Comparison of ENCODE assay signal across 10 cellular contexts in the genomic region with DNA sequence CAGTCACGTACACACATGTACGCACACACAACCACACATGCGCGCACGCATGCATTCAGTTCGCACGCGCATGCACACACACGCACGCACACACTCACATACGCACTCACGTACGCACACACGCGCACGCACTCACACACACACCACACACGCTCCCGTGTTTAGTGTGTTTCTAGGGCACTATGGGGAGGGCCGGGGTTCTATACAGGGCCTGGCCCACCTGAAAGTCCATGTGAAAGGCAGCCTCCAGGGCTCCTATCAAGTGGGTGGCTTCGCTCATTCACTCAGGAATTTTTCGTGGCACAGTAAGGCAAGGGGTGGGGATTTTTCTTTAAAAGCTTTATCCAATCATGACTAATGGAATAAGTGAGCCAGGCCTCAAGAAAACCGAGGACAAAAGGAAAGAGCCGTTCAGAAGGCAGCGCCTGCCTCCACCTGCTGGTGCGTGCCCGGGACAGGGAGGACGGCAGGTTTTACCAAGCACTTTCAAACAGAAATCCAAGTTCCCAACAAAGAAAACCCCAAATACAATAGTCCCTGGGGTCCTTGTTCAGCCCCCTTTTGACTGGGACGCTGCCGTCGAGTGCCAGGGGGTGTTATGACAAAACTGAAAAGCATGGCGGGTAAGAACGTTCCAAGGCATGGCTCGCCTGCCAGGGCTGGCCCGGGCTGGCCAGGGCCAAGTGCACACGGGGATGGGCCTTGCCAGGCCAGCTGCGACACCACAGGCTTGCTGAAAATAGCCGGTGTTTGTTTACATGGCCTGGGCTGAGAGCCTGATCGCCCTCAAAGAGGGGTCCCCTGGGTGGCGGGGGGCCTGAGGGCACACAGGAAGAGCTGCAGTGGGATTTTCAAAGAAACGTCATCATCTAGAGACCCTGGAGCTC.
DNase-seq lines count a peak whose midpoint lies in the region; ATAC-seq and TF ChIP-seq lines count a peak whose summit lies in the region.
"Had no signal": no experiment of that assay in that cellular context is flagged by ENCODE, and none has a peak within 500 bp of the region (broad histone marks: within the 10 kb centered on the region; RNA-seq: fewer than 3 reads in every experiment).

No MANE protein-coding gene starts in this region.

- peak overlapping the region; percentile 18 for H3K4me3 Mint-ChIP-seq in glutamatergic neuron (ENCODE audit: unreplicated experiment)
- H3K4me3 Mint-ChIP-seq in activated CD4-positive, alpha-beta memory T cell treated with anti-CD3 and anti-CD28 coated beads, Interleukin-2, amount 10 ng/mL, durations not matched to agents 7 days and 5 days: no peak overlapping the region
- H3K4me3 Mint-ChIP-seq: naive B cell had no signal

- CTCF ChIA-PET in RWPE1 (lab: Yijun Ruan, JAX): interaction anchor here (0.5 to 1.0 kb wide), 3 partner anchors 133 to 787 kb away, joined by 3 to 4 read pairs (median 4); no protein-coding TSS in a partner anchor
- CTCF ChIA-PET in activated CD4-positive, alpha-beta memory T cell treated with anti-CD3 and anti-CD28 coated beads, Interleukin-2, amount 10 ng/mL, durations not matched to agents 7 days and 5 days (lab: Charles Lee): interaction anchor here (0.6 to 1.2 kb wide), 2 partner anchors 15 to 23 kb away, joined by 3 read pairs; no protein-coding TSS in a partner anchor

- DNase-seq in DMS79 treated with DMSO at 0.1 percent for 48 hours (lab: John Stamatoyannopoulos, UW): peak; percentile 68
- DNase-seq in RWPE1 (ENCODE audit: low spot score): peak; percentile 64
- DNase-seq in glutamatergic neuron: peak; percentile 54
- peak; percentile 78 to 93 for DNase-seq in psoas muscle
- DNase-seq in HuH-7 (ENCODE audit: low spot score): no peak
- DNase-seq in activated CD4-positive, alpha-beta memory T cell treated with anti-CD3 and anti-CD28 coated beads, Interleukin-2, amount 10 ng/mL, durations not matched to agents 7 days and 5 days: no peak
- DNase-seq: naive B cell; stimulated activated naive CD8-positive, alpha-beta T cell treated with anti-CD3 and anti-CD28 coated beads, Interleukin-15, Interleukin-2, amounts not matched to agents 100 U/mL and 50 U/mL, for 24 hours had no signal

- H3K9me3 Mint-ChIP-seq in glutamatergic neuron (ENCODE audit: unreplicated experiment): peaks cover 11% of the 10 kb centered on the region
- no peaks in the 10 kb centered on the region for H3K9me3 Mint-ChIP-seq in activated CD4-positive, alpha-beta memory T cell treated with anti-CD3 and anti-CD28 coated beads, Interleukin-2, amount 10 ng/mL, durations not matched to agents 7 days and 5 days
- H3K9me3 Mint-ChIP-seq: naive B cell had no signal

- POLR2A ChIA-PET in RWPE1 (lab: Yijun Ruan, JAX; ENCODE audit: low non-redundant PET): no interaction called here
- POLR2A ChIA-PET in activated CD4-positive, alpha-beta memory T cell treated with anti-CD3 and anti-CD28 coated beads, Interleukin-2, amount 10 ng/mL, durations not matched to agents 7 days and 5 days (lab: Charles Lee): interaction anchor here (0.8 to 5.3 kb wide), 4 partner anchors 13 to 32 kb away, joined by 4 to 41 read pairs (median 6); no protein-coding TSS in a partner anchor

- TF ChIP-seq CTCF in RWPE1 (conservative IDR thresholded peaks at IDR 0.05; ENCODE audit: low read depth): no peak
- TF ChIP-seq CTCF in glutamatergic neuron (IDR thresholded peaks at IDR 0.05; ENCODE audit: partially characterized antibody, unreplicated experiment): no peak
- no peak for TF ChIP-seq CTCF in psoas muscle (IDR thresholded peaks at IDR 0.05)

- H3K4me1 ChIP-seq in psoas muscle: peaks cover 92% of the 10 kb centered on the region

- WGBS in psoas muscle, 3 donors: 60 to 71% (median 63%) methylated on average over 40 of the region's 40 CpGs

- H3K4me1 Mint-ChIP-seq in glutamatergic neuron (ENCODE audit: low read depth, unreplicated experiment): peaks cover 69% of the 10 kb centered on the region
- peaks cover 71% of the 10 kb centered on the region for H3K4me1 Mint-ChIP-seq in activated CD4-positive, alpha-beta memory T cell treated with anti-CD3 and anti-CD28 coated beads, Interleukin-2, amount 10 ng/mL, durations not matched to agents 7 days and 5 days

- H3K36me3 Mint-ChIP-seq in glutamatergic neuron (ENCODE audit: unreplicated experiment): no peaks in the 10 kb centered on the region
- peaks cover 26% of the 10 kb centered on the region for H3K36me3 Mint-ChIP-seq in activated CD4-positive, alpha-beta memory T cell treated with anti-CD3 and anti-CD28 coated beads, Interleukin-2, amount 10 ng/mL, durations not matched to agents 7 days and 5 days (ENCODE audit: low read depth)

- peak overlapping the region; percentile 83 for H3K27ac Mint-ChIP-seq in glutamatergic neuron (ENCODE audit: unreplicated experiment)
- no peak overlapping the region for H3K27ac Mint-ChIP-seq in activated CD4-positive, alpha-beta memory T cell treated with anti-CD3 and anti-CD28 coated beads, Interleukin-2, amount 10 ng/mL, durations not matched to agents 7 days and 5 days

- peak overlapping the region; percentile 81 for H3K27ac ChIP-seq in RWPE1
- peak overlapping the region; percentile 97 for H3K27ac ChIP-seq in psoas muscle

- no peaks in the 10 kb centered on the region for H3K9me3 ChIP-seq in psoas muscle

- peak; percentile 83 to 96 (median 84) for ATAC-seq in psoas muscle
- no peak for ATAC-seq in GM18858 (IDR thresholded peaks at IDR 0.05; ENCODE audit: unreplicated experiment)
- no peak for ATAC-seq in HG02840 (IDR thresholded peaks at IDR 0.05; ENCODE audit: low FRiP score, unreplicated experiment)
- ATAC-seq: stimulated activated naive CD8-positive, alpha-beta T cell treated with anti-CD3 and anti-CD28 coated beads, Interleukin-15, Interleukin-2, amounts not matched to agents 100 U/mL and 50 U/mL, for 24 hours had no signal

- no peaks in the 10 kb centered on the region for H3K36me3 ChIP-seq in psoas muscle (ENCODE audit: insufficient read depth in 1 of 2, low read depth in 1 of 2)

- peak overlapping the region; percentile 21 for H3K4me3 ChIP-seq in psoas muscle

- peaks cover 7% of the 10 kb centered on the region for H3K27me3 Mint-ChIP-seq in glutamatergic neuron (ENCODE audit: unreplicated experiment)
- H3K27me3 Mint-ChIP-seq in activated CD4-positive, alpha-beta memory T cell treated with anti-CD3 and anti-CD28 coated beads, Interleukin-2, amount 10 ng/mL, durations not matched to agents 7 days and 5 days: peaks cover 24% of the 10 kb centered on the region

- no peaks in the 10 kb centered on the region for H3K27me3 ChIP-seq in psoas muscle (ENCODE audit: insufficient read depth in 3 of 3, low read length in 2 of 3)

- intact Hi-C loops in psoas muscle (cut with DNase I): no loop called here

Comparison
In these comparisons a context has a peak if more than half of its experiments do, and no peak if none do; other contexts are left out.
1. DNase-seq: peak in DMS79 treated with DMSO at 0.1 percent for 48 hours (single experiment), RWPE1 (single experiment), glutamatergic neuron (single experiment) and psoas muscle (2 of 2); none in HuH-7 (single experiment) and activated CD4-positive, alpha-beta memory T cell treated with anti-CD3 and anti-CD28 coated beads, Interleukin-2, amount 10 ng/mL, durations not matched to agents 7 days and 5 days (single experiment).
2. ATAC-seq: peak in psoas muscle (4 of 4); none in GM18858 (single experiment) and HG02840 (single experiment).